In the genomic region with DNA sequence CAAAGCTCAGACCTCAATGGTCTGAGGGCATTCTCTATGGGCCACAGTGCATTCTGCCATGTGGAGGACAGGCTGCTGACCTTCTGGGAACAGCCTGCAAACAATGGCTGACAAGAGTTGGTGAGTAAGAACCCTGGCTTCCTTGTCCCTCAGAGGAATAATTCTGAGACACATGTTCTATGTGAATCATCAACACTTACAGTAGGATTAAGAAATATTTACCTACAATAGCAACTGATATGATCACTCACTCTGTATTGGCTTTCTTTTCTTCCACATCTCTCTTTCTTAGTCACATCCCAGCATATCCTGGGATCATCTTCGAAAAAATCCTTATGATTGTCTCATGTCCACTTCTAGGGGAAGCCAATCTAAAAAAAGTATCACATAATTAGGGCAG, we compare ENCODE assay signal across 23 cellular contexts.
A peak's percentile ranks its signal among the peaks of the same experiment; 100 is the strongest.
DNase-seq lines count a peak whose midpoint lies in the region; ATAC-seq, FAIRE-seq and TF ChIP-seq lines count a peak whose summit lies in the region.
"Had no signal": no experiment of that assay in that cellular context is flagged by ENCODE, and none has a peak within 500 bp of the region (broad histone marks: within the 10 kb centered on the region; RNA-seq: fewer than 3 reads in every experiment).

No MANE protein-coding gene starts in this region.

- H3K27ac ChIP-seq in Karpas-422 (ENCODE audit: low read length) (no peak overlapping the region), trophoblast cell (ENCODE audit: low read depth, low read length) (no peak overlapping the region)
- H3K27ac ChIP-seq: PC-9 had no signal

- no peak overlapping the region for H2BK5ac ChIP-seq in trophoblast cell (ENCODE audit: low read depth, low read length, poor library complexity)

- H3K27me3 ChIP-seq in bronchial epithelial cell (ENCODE audit: control insufficient read depth, insufficient read depth, low read length), result peaks cover 1% of the 10 kb centered on the region
- H3K27me3 ChIP-seq in Karpas-422 (ENCODE audit: low read length), result no peaks in the 10 kb centered on the region
- no peaks in the 10 kb centered on the region for H3K27me3 ChIP-seq in trophoblast cell (ENCODE audit: insufficient read depth, low read length)

- H3K18ac ChIP-seq in trophoblast cell (ENCODE audit: low read length), result no peak overlapping the region

- H3K4ac ChIP-seq in trophoblast cell (ENCODE audit: low read depth, low read length), result no peak overlapping the region

- no peaks in the 10 kb centered on the region for H3K79me2 ChIP-seq in Karpas-422 (ENCODE audit: low read length)
- H3K79me2 ChIP-seq in trophoblast cell (ENCODE audit: control insufficient read depth, insufficient read depth, low read length, poor library complexity), result no peaks in the 10 kb centered on the region

- no peak overlapping the region for H4K12ac ChIP-seq in trophoblast cell (ENCODE audit: low read depth, low read length)

- peaks cover 5% of the 10 kb centered on the region; the same call in 1 of the 2 replicates for H3K9me2 ChIP-seq in Karpas-422 (replicated peaks; ENCODE audit: insufficient read depth, low read length)

- no peaks in the 10 kb centered on the region; the same call in 1 of the 2 replicates for H3K9me3 ChIP-seq in Karpas-422 (ENCODE audit: low read length)
- H3K9me3 ChIP-seq in trophoblast cell (ENCODE audit: insufficient read depth, low read depth, low read length), result no peaks in the 10 kb centered on the region

- no peak overlapping the region for H3K4me3 ChIP-seq in AG10803 (ENCODE audit: low read length)
- H3K4me3 ChIP-seq in bronchial epithelial cell (ENCODE audit: low read depth, low read length), result no peak overlapping the region
- H3K4me3 ChIP-seq in Karpas-422 (ENCODE audit: low read length), result no peak overlapping the region
- no peak overlapping the region for H3K4me3 ChIP-seq in trophoblast cell (ENCODE audit: low read depth, low read length)
- H3K4me3 ChIP-seq: PC-9 had no signal

- H3K4me2 ChIP-seq in Karpas-422 (ENCODE audit: low read depth, low read length, poor library complexity, severe bottlenecking), result no peak overlapping the region
- H3K4me2 ChIP-seq in trophoblast cell (ENCODE audit: low read length), result no peak overlapping the region
- H3K4me2 ChIP-seq: PC-9 had no signal

- no peak overlapping the region for H2AK5ac ChIP-seq in trophoblast cell (ENCODE audit: low read length)

- WGBS in trophoblast cell (ENCODE audit: extremely low coverage, insufficient coverage, insufficient read length), result no CpG with 5 or more reads among the region's 1 CpG

- no peak overlapping the region for H3K14ac ChIP-seq in trophoblast cell (ENCODE audit: low read length)

- no peaks in the 10 kb centered on the region for H4K20me1 ChIP-seq in Karpas-422 (ENCODE audit: insufficient read depth, low read depth, low read length)

- H4K8ac ChIP-seq in trophoblast cell (ENCODE audit: low read depth, low read length), result no peak overlapping the region

- no peak for FAIRE-seq in bronchial epithelial cell (lab: Jason Lieb, UNC)
- FAIRE-seq: GM18507 had no signal

- H2BK12ac ChIP-seq in trophoblast cell (ENCODE audit: low read length), result no peak overlapping the region

- no peak for ATAC-seq in GM21360 (IDR thresholded peaks at IDR 0.05; ENCODE audit: unreplicated experiment)
- ATAC-seq: CD8-positive, alpha-beta T cell; SK-N-SH treated with all-trans-retinoic acid at 6 μM for 48 hours had no signal

- no peaks in the 10 kb centered on the region for H3K79me1 ChIP-seq in trophoblast cell (ENCODE audit: low read length)

- TF ChIP-seq CTCF in AG10803 (conservative IDR thresholded peaks at IDR 0.05; ENCODE audit: low read length) (no peak), bronchial epithelial cell (IDR thresholded peaks at IDR 0.05; ENCODE audit: insufficient read depth, low read length, severe bottlenecking) (no peak)

- H2AFZ ChIP-seq in Karpas-422 (ENCODE audit: low read length) (no peak overlapping the region), trophoblast cell (ENCODE audit: insufficient read depth, low read length, poor library complexity) (no peak overlapping the region)
- H2AFZ ChIP-seq: PC-9 had no signal

- H4K91ac ChIP-seq in trophoblast cell (ENCODE audit: low read depth, low read length), result no peak overlapping the region

- H3K9ac ChIP-seq in Karpas-422 (ENCODE audit: low read length), result no peak overlapping the region
- no peak overlapping the region for H3K9ac ChIP-seq in trophoblast cell (ENCODE audit: low read length)

- DNase-seq in AG10803 (ENCODE audit: low read depth) (peak; percentile 0), HT1080 (ENCODE audit: low read depth) (peak; percentile 32), bronchial epithelial cell (ENCODE audit: low read depth) (peak; percentile 85), kidney tubule cell (ENCODE audit: low spot score) (peak; percentile 58), Karpas-422 (no peak), trophoblast cell (no peak)
- DNase-seq in activated CD4-positive, CD25-positive, alpha-beta regulatory T cell treated with anti-CD3 and anti-CD28 coated beads, Interleukin-2, amount 50 U/mL, for 72 hours, result no peak
- DNase-seq: 8988T; AML-193; C1 segment of cervical spinal cord; Calu3; CD8-positive, alpha-beta T cell; DMS153; GDM1; NCI-H1105; NCI-H146; NCI-H2029; NCI-H2227 treated with DMSO at 0.1 percent for 48 hours; NCI-H510A; PC-9 had no signal

- H3K4me1 ChIP-seq in Karpas-422 (ENCODE audit: low read length) (no peaks in the 10 kb centered on the region), trophoblast cell (ENCODE audit: control insufficient read depth in 1 of 2, insufficient read depth in 2 of 2, low read length in 2 of 2) (no peaks in the 10 kb centered on the region)

- no peaks in the 10 kb centered on the region for H3K36me3 ChIP-seq in bronchial epithelial cell (ENCODE audit: control insufficient read depth, insufficient read depth, low read length)
- no peaks in the 10 kb centered on the region for H3K36me3 ChIP-seq in Karpas-422 (ENCODE audit: insufficient read depth, low read length)
- H3K36me3 ChIP-seq in trophoblast cell (ENCODE audit: control insufficient read depth in 1 of 2, insufficient read depth in 2 of 2, low read length in 2 of 2), result no peaks in the 10 kb centered on the region

- H2BK120ac ChIP-seq in trophoblast cell (ENCODE audit: insufficient read depth, low read length, poor library complexity), result no peak overlapping the region

- no peak overlapping the region for H3K23ac ChIP-seq in trophoblast cell (ENCODE audit: low read length)

Comparison
In these comparisons a context has a peak if more than half of its experiments do, and no peak if none do; other contexts are left out.
1. DNase-seq: peak in AG10803 (single experiment), HT1080 (single experiment), bronchial epithelial cell (single experiment) and kidney tubule cell (single experiment); none in Karpas-422 (single experiment), trophoblast cell (0 of 2) and activated CD4-positive, CD25-positive, alpha-beta regulatory T cell treated with anti-CD3 and anti-CD28 coated beads, Interleukin-2, amount 50 U/mL, for 72 hours (single experiment).